Comparison of ENCODE assay signal across 21 cellular contexts in the genomic region with DNA sequence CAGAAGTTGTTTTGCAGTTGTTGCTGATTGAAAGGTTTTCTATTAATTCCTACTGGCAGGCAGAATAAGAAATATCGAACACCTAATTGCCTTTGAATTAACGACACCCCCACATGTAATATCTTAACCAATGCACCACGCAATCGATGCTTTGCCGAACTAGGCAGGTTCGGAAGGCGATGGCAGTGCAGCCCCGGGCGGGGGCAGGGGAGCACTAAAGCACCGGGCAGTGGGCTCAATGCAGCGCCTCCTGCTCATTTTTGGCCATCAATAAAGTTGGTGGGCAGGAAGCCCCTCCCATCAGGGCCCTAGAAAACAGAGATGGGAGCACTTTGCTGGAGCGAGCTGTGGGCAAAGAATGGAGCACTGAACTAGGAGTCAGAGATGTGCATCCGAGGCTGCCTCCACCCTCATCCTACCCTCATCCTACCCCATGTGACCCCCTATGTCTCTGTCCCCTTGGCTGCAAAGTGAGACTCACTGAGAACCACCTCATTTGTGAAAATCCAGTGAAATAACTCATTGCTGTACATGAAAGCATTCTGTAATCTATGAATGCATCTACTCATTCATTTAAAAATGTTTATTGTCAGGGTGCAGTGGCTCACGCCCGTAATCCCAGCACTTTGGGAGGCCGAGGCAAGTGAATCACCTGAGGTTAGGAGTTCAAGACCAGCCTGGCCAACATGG. TPM values are rescaled to one million over a fixed set of nuclear protein-coding genes. Genes with fewer than 3 reads are reported as not detected.
DNase-seq lines count a peak whose midpoint lies in the region; ATAC-seq, FAIRE-seq and TF ChIP-seq lines count a peak whose summit lies in the region.
"Had no signal": no experiment of that assay in that cellular context is flagged by ENCODE, and none has a peak within 500 bp of the region (broad histone marks: within the 10 kb centered on the region; RNA-seq: fewer than 3 reads in every experiment).

No MANE protein-coding gene starts in this region.

- no peak overlapping the region for H4K91ac ChIP-seq in H1 (replicated peaks; ENCODE audit: insufficient read length, low read length)

- H3K27ac Mint-ChIP-seq in activated T-helper 2 cell treated with anti-CD3 and anti-CD28 coated beads, Interferon-gamma antibody, Interleukin-2, Interleukin-4, amounts not matched to agents 10 μg/mL and 5 μg/mL and 100 μg/mL, durations not matched to agents 14 hours and 24 hours and 36 hours = no peak overlapping the region
- no peak overlapping the region for H3K27ac Mint-ChIP-seq in stimulated activated effector memory CD8-positive, alpha-beta T cell treated with anti-CD3 and anti-CD28 coated beads, Interleukin-12 subunit alpha, Interleukin-12 subunit beta, amount 100 ng/mL, for 72 hours
- H3K27ac Mint-ChIP-seq in MCF 10A (ENCODE audit: low read depth, unreplicated experiment) = no peak overlapping the region
- H3K27ac Mint-ChIP-seq: CD4-positive, alpha-beta T cell; CD8-positive, alpha-beta T cell had no signal

- no peak for TF ChIP-seq POLR2A in H1 (IDR thresholded peaks at IDR 0.05; ENCODE audit: control extremely low read depth in 1 of 2, low read depth in 2 of 2, low read length in 2 of 2)

- no peak overlapping the region for H2BK15ac ChIP-seq in H1 (ENCODE audit: low read length)

- no peak overlapping the region for H2BK120ac ChIP-seq in H1 (replicated peaks; ENCODE audit: low read depth, low read length)

- H4K5ac ChIP-seq in H1 (ENCODE audit: insufficient read length, low read depth, low read length) = no peak overlapping the region

- CTCF ChIA-PET in H1 (lab: Charles Lee; ENCODE audit: partially characterized antibody) (no interaction called here), MCF 10A (lab: Yijun Ruan, JAX) (no interaction called here)

- no peaks in the 10 kb centered on the region for H3K4me1 ChIP-seq in H1 (replicated peaks in 1 of 4; ENCODE audit: control insufficient read depth in 3 of 4, insufficient read depth in 4 of 4, low read length in 3 of 4)
- H3K4me1 ChIP-seq in osteoblast (ENCODE audit: insufficient read depth, low read length) = no peaks in the 10 kb centered on the region
- H3K4me1 ChIP-seq: Caco-2 had no signal

- no peak overlapping the region for H3K23ac ChIP-seq in H1 (ENCODE audit: insufficient read length)

- intact Hi-C loops in activated T-helper 2 cell treated with anti-CD3 and anti-CD28 coated beads, Interferon-gamma antibody, Interleukin-2, Interleukin-4, amounts not matched to agents 10 μg/mL and 5 μg/mL and 100 μg/mL, durations not matched to agents 14 hours and 24 hours and 36 hours (cut with micrococcal nuclease) = no loop called here
- intact Hi-C loops in MCF 10A (cut with micrococcal nuclease) = no loop called here

- H3K4me1 Mint-ChIP-seq in activated T-helper 2 cell treated with anti-CD3 and anti-CD28 coated beads, Interferon-gamma antibody, Interleukin-2, Interleukin-4, amounts not matched to agents 10 μg/mL and 5 μg/mL and 100 μg/mL, durations not matched to agents 14 hours and 24 hours and 36 hours (ENCODE audit: low read depth) = no peaks in the 10 kb centered on the region
- no peaks in the 10 kb centered on the region for H3K4me1 Mint-ChIP-seq in stimulated activated effector memory CD8-positive, alpha-beta T cell treated with anti-CD3 and anti-CD28 coated beads, Interleukin-12 subunit alpha, Interleukin-12 subunit beta, amount 100 ng/mL, for 72 hours
- H3K4me1 Mint-ChIP-seq in MCF 10A (ENCODE audit: insufficient read depth, unreplicated experiment) = peaks cover 10% of the 10 kb centered on the region

- H3K56ac ChIP-seq in H1 (replicated peaks; ENCODE audit: insufficient read length, low read depth, low read length) = no peak overlapping the region

- TF ChIP-seq EP300 in H1 (IDR thresholded peaks at IDR 0.05; ENCODE audit: borderline replicate concordance in 1 of 2, low read depth in 2 of 2, low read length in 2 of 2) = no peak

- no peak overlapping the region for H2BK5ac ChIP-seq in H1 (ENCODE audit: low read depth, low read length)

- no peak for TF ChIP-seq RAD21 in H1 (IDR thresholded peaks at IDR 0.05 in 1 of 2, conservative IDR thresholded peaks at IDR 0.05 in 1 of 2; ENCODE audit: low read depth in 2 of 2, low read length in 2 of 2)

- H2AK5ac ChIP-seq in H1 (ENCODE audit: low read depth, low read length) = no peak overlapping the region

- H3K9me3 ChIP-seq in H1 (ENCODE audit: insufficient read depth in 2 of 2, low read depth in 1 of 2, low read length in 1 of 2) (no peaks in the 10 kb centered on the region), osteoblast (ENCODE audit: low read depth, low read length) (no peaks in the 10 kb centered on the region)
- H3K9me3 ChIP-seq: BE2C; BLaER1 treated with 17β-estradiol and CSF1 and Interleukin-3, amounts not matched to agents 10 nM and 100 nM; Caco-2 had no signal

- peaks cover 2% of the 10 kb centered on the region; the same call in 1 of the 2 replicates for H3K23me2 ChIP-seq in H1 (ENCODE audit: low read depth, low read length)

- no peaks in the 10 kb centered on the region for H3K36me3 Mint-ChIP-seq in activated T-helper 2 cell treated with anti-CD3 and anti-CD28 coated beads, Interferon-gamma antibody, Interleukin-2, Interleukin-4, amounts not matched to agents 10 μg/mL and 5 μg/mL and 100 μg/mL, durations not matched to agents 14 hours and 24 hours and 36 hours (ENCODE audit: low read depth)
- no peaks in the 10 kb centered on the region for H3K36me3 Mint-ChIP-seq in stimulated activated effector memory CD8-positive, alpha-beta T cell treated with anti-CD3 and anti-CD28 coated beads, Interleukin-12 subunit alpha, Interleukin-12 subunit beta, amount 100 ng/mL, for 72 hours
- H3K36me3 Mint-ChIP-seq in MCF 10A (ENCODE audit: insufficient read depth, unreplicated experiment) = no peaks in the 10 kb centered on the region
- H3K36me3 Mint-ChIP-seq: CD8-positive, alpha-beta T cell had no signal

- DNase-seq in H1 (ENCODE audit: low read depth in 1 of 2, low spot score in 2 of 2) = no peak
- peak; percentile 22 for DNase-seq in osteoblast (ENCODE audit: insufficient read length, low spot score, missing footprints)
- no peak for DNase-seq in activated T-helper 2 cell treated with anti-CD3 and anti-CD28 coated beads, Interferon-gamma antibody, Interleukin-2, Interleukin-4, amounts not matched to agents 10 μg/mL and 5 μg/mL and 100 μg/mL, durations not matched to agents 14 hours and 24 hours and 36 hours (ENCODE audit: low spot score)
- DNase-seq in stimulated activated effector memory CD8-positive, alpha-beta T cell treated with anti-CD3 and anti-CD28 coated beads, Interleukin-12 subunit alpha, Interleukin-12 subunit beta, amount 100 ng/mL, for 72 hours (ENCODE audit: low spot score in 2 of 2) = no peak
- DNase-seq in MCF 10A (ENCODE audit: unreplicated experiment) = no peak
- DNase-seq: 8988T; ACHN; BE2C; Caco-2; Calu3; CD4-positive, alpha-beta T cell; CD8-positive, alpha-beta T cell; DMS79 treated with DMSO at 0.1 percent for 48 hours; GF-D8 had no signal

- H3K4me2 ChIP-seq in H1 (ENCODE audit: insufficient read depth in 1 of 2, low read depth in 2 of 2, low read length in 2 of 2) = no peak overlapping the region
- H3K4me2 ChIP-seq in osteoblast (ENCODE audit: insufficient read depth, low read length) = no peak overlapping the region

- no peak overlapping the region for H3K18ac ChIP-seq in H1 (ENCODE audit: extremely low read depth, low read length)

- H3K27me3 ChIP-seq in H1 (replicated peaks in 1 of 4; ENCODE audit: control insufficient read depth in 3 of 4, extremely low read depth in 1 of 4, insufficient read depth in 3 of 4, low read length in 3 of 4) (peaks cover 0 to 2% (median 0%) of the 10 kb centered on the region in 4 experiments; a peak in 1 of 7 replicates), osteoblast (ENCODE audit: insufficient read depth, low read length) (peaks cover 22% of the 10 kb centered on the region)
- H3K27me3 ChIP-seq: BE2C; BLaER1 treated with 17β-estradiol and CSF1 and Interleukin-3, amounts not matched to agents 10 nM and 100 nM had no signal

- no peak for ATAC-seq in stimulated activated effector memory CD8-positive, alpha-beta T cell treated with anti-CD3 and anti-CD28 coated beads, Interleukin-12 subunit alpha, Interleukin-12 subunit beta, amount 100 ng/mL, for 72 hours
- ATAC-seq: CD8-positive, alpha-beta T cell had no signal

- WGBS in H1 (ENCODE audit: extremely low coverage in 1 of 2, insufficient coverage in 1 of 2, insufficient read length in 1 of 2, insufficient replicate concordance in 2 of 2, low coverage in 1 of 2, low lambda C conversion rate in 2 of 2, missing lambda C conversion rate in 1 of 2), 2 experiments = 81% methylated on average over 16 of the region's 16 CpGs; no CpG with 5 or more reads in 1 of the 2 experiments

- H3K36me3 ChIP-seq in H1 (ENCODE audit: control insufficient read depth in 2 of 4, insufficient read depth in 4 of 4, low read length in 3 of 4) = no peaks in the 10 kb centered on the region
- H3K36me3 ChIP-seq in osteoblast (ENCODE audit: insufficient read depth, low read length) = no peaks in the 10 kb centered on the region
- H3K36me3 ChIP-seq: BE2C; BLaER1 treated with 17β-estradiol and CSF1 and Interleukin-3, amounts not matched to agents 10 nM and 100 nM had no signal

- peak overlapping the region; percentile 69; the same call in 1 of the 2 replicates for H4K8ac ChIP-seq in H1 (ENCODE audit: extremely low read depth, insufficient read depth, low read length)

- H3K27ac ChIP-seq in H1 (ENCODE audit: low read depth, low read length) (no peak overlapping the region), osteoblast (ENCODE audit: low read depth, low read length) (no peak overlapping the region)
- H3K27ac ChIP-seq: BLaER1 treated with 17β-estradiol and CSF1 and Interleukin-3, amounts not matched to agents 10 nM and 100 nM; C4-2B had no signal

- H2BK20ac ChIP-seq in H1 (ENCODE audit: low read length) = no peak overlapping the region

- POLR2A ChIA-PET in H1 (lab: Charles Lee; ENCODE audit: partially characterized antibody) = interaction anchor here (0.7 kb wide), 1 partner anchor 9 kb away, joined by 3 read pairs; no protein-coding TSS in a partner anchor
- POLR2A ChIA-PET in MCF 10A (lab: Yijun Ruan, JAX) = no interaction called here

- no peak overlapping the region for H2BK12ac ChIP-seq in H1 (ENCODE audit: low read depth, low read length)

- H3K79me1 ChIP-seq in H1 (ENCODE audit: low read depth, low read length) = no peaks in the 10 kb centered on the region

- H3K9me3 Mint-ChIP-seq in activated T-helper 2 cell treated with anti-CD3 and anti-CD28 coated beads, Interferon-gamma antibody, Interleukin-2, Interleukin-4, amounts not matched to agents 10 μg/mL and 5 μg/mL and 100 μg/mL, durations not matched to agents 14 hours and 24 hours and 36 hours = no peaks in the 10 kb centered on the region
- H3K9me3 Mint-ChIP-seq in stimulated activated effector memory CD8-positive, alpha-beta T cell treated with anti-CD3 and anti-CD28 coated beads, Interleukin-12 subunit alpha, Interleukin-12 subunit beta, amount 100 ng/mL, for 72 hours = no peaks in the 10 kb centered on the region
- no peaks in the 10 kb centered on the region for H3K9me3 Mint-ChIP-seq in MCF 10A (ENCODE audit: unreplicated experiment)
- H3K9me3 Mint-ChIP-seq: CD4-positive, alpha-beta T cell; CD8-positive, alpha-beta T cell had no signal

- no peak overlapping the region for H3K14ac ChIP-seq in H1 (ENCODE audit: insufficient read length)

- peaks cover 2% of the 10 kb centered on the region for H3K27me3 Mint-ChIP-seq in activated T-helper 2 cell treated with anti-CD3 and anti-CD28 coated beads, Interferon-gamma antibody, Interleukin-2, Interleukin-4, amounts not matched to agents 10 μg/mL and 5 μg/mL and 100 μg/mL, durations not matched to agents 14 hours and 24 hours and 36 hours (ENCODE audit: low read depth)
- H3K27me3 Mint-ChIP-seq in MCF 10A (ENCODE audit: insufficient read depth, unreplicated experiment) = no peaks in the 10 kb centered on the region

- no peaks in the 10 kb centered on the region for H4K20me1 ChIP-seq in H1 (replicated peaks in 1 of 2; ENCODE audit: control insufficient read depth in 1 of 2, insufficient read depth in 2 of 2, low read length in 2 of 2)
- H4K20me1 ChIP-seq in osteoblast (ENCODE audit: insufficient read depth, low read length) = no peaks in the 10 kb centered on the region
- H4K20me1 ChIP-seq: BLaER1 treated with 17β-estradiol and CSF1 and Interleukin-3, amounts not matched to agents 10 nM and 100 nM had no signal

- H3K4me3 Mint-ChIP-seq in activated T-helper 2 cell treated with anti-CD3 and anti-CD28 coated beads, Interferon-gamma antibody, Interleukin-2, Interleukin-4, amounts not matched to agents 10 μg/mL and 5 μg/mL and 100 μg/mL, durations not matched to agents 14 hours and 24 hours and 36 hours (ENCODE audit: low read depth) = no peak overlapping the region
- H3K4me3 Mint-ChIP-seq in stimulated activated effector memory CD8-positive, alpha-beta T cell treated with anti-CD3 and anti-CD28 coated beads, Interleukin-12 subunit alpha, Interleukin-12 subunit beta, amount 100 ng/mL, for 72 hours = no peak overlapping the region
- no peak overlapping the region for H3K4me3 Mint-ChIP-seq in MCF 10A (ENCODE audit: unreplicated experiment)
- H3K4me3 Mint-ChIP-seq: CD4-positive, alpha-beta T cell; CD8-positive, alpha-beta T cell had no signal

- no peak overlapping the region for H3K9ac ChIP-seq in H1 (replicated peaks in 1 of 4; ENCODE audit: extremely low read depth in 1 of 4, low read depth in 3 of 4, low read length in 3 of 4)
- H3K9ac ChIP-seq: BLaER1 treated with 17β-estradiol and CSF1 and Interleukin-3, amounts not matched to agents 10 nM and 100 nM had no signal

- no peak overlapping the region for H3K4ac ChIP-seq in H1 (replicated peaks; ENCODE audit: insufficient read length, low read depth, low read length)

- H2AFZ ChIP-seq in H1 (ENCODE audit: low read length) (no peak overlapping the region), osteoblast (ENCODE audit: low read length) (no peak overlapping the region)

- TF ChIP-seq CTCF in H1 (IDR thresholded peaks at IDR 0.05; ENCODE audit: control extremely low read depth in 1 of 3, insufficient read depth in 1 of 3, low read depth in 1 of 3, low read length in 3 of 3) = no peak
- no peak for TF ChIP-seq CTCF in osteoblast (IDR thresholded peaks at IDR 0.05; ENCODE audit: extremely low read depth, low read depth, low read length)
- TF ChIP-seq CTCF in MCF 10A (IDR thresholded peaks at IDR 0.05; ENCODE audit: unreplicated experiment) = no peak

- BruUV-seq in MCF 10A (replicated peaks; lab: Mats Ljungman, UMichigan) = no TSS peak

- no peaks in the 10 kb centered on the region for H3K79me2 ChIP-seq in H1 (ENCODE audit: control insufficient read depth in 1 of 2, insufficient read depth in 2 of 2, low read length in 2 of 2)
- H3K79me2 ChIP-seq in osteoblast (ENCODE audit: insufficient read depth, low read length) = no peaks in the 10 kb centered on the region

- H3K4me3 ChIP-seq in H1 (ENCODE audit: extremely low read depth in 1 of 4, insufficient read depth in 2 of 4, low read depth in 3 of 4, low read length in 4 of 4) = no peak overlapping the region
- H3K4me3 ChIP-seq in osteoblast (ENCODE audit: insufficient read depth, low read length) = no peak overlapping the region
- H3K4me3 ChIP-seq: BLaER1 treated with 17β-estradiol and CSF1 and Interleukin-3, amounts not matched to agents 10 nM and 100 nM had no signal

- no peak for FAIRE-seq in H1 (lab: Jason Lieb, UNC)
- FAIRE-seq: A204.1, D721Med, G401.6, GM12891, GM19239 had no signal

RNA-seq across cellular contexts. Expression of a gene that starts 19.6 kb away (rescaled TPM):
- total RNA-seq in H1 (2021; fragmentation: NEBNext Ultra II Directional; extraction: Animal tissue kit (Norgen Biotek cat#: 25700)) = 9.1 and 9.4 TPM in 2 replicates
- polyA plus RNA-seq in H1 (2011; rRNA removed) = 7.4 and 8.8 TPM in 2 replicates
- 6.8 TPM for polyA plus RNA-seq in H1 (2011; cell fraction: cytosol; rRNA removed)
- polyA plus RNA-seq in H1 (2011; cell fraction: nucleus; rRNA removed) = 9.3 TPM
- 5.7 to 7.3 TPM (median 6.0 TPM) in 4 replicates for polyA plus RNA-seq in H1 (2012, experiment 1 of 2)
- 2.3 TPM for polyA plus RNA-seq in H1 (2012, experiment 2 of 2)
- polyA plus RNA-seq in H1 (2013, experiment 1 of 2) = 4.7 TPM
- polyA plus RNA-seq in H1 (2013, experiment 2 of 2) = 5.0 TPM
- 17.4 and 19.5 TPM in 2 replicates for polyA minus RNA-seq in H1 (2011; rRNA and poly(A)+ RNA removed)
- polyA minus RNA-seq in H1 (2011; cell fraction: cytosol; rRNA and poly(A)+ RNA removed) = 7.5 TPM
- 15.1 TPM for polyA minus RNA-seq in H1 (2011; cell fraction: nucleus; rRNA and poly(A)+ RNA removed)
- total RNA-seq in osteoblast (22.8 and 36.2 TPM in 2 replicates), MCF 10A (2022) (32.8 and 38.8 TPM in 2 replicates)
- total RNA-seq in activated T-helper 2 cell treated with anti-CD3 and anti-CD28 coated beads, Interferon-gamma antibody, Interleukin-2, Interleukin-4, amounts not matched to agents 10 μg/mL and 5 μg/mL and 100 μg/mL, durations not matched to agents 14 hours and 24 hours and 36 hours = 0.07 TPM in 1 of 2 replicates, not detected in the other
